ENCODE assay signal across 2 cellular contexts in the genomic region with DNA sequence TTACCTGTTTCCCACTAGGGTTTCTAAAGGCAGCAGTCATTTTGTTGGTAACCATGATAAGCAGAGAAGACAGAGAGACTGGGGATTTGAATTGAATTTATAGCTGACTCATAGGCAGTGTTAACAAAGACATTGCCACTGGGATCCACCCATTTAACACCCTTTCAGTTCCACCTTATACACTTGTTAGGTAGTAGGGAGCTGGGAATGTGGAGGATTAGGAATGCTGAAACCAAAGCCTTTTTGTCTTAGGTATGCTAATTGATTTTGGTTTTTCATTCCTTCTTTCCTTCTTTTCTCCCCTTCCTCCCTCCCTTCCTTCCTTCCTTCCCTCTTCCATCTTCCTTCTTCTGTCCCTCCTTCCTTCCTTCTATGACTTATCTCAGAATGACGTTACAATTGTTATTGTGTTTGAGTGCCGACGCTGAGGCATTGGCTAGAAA.
TF ChIP-seq lines count a peak whose summit lies in the region.

No MANE protein-coding gene starts in this region.

TF ChIP-seq in Ishikawa, 13 proteins besides CTCF, POLR2A, EP300 and RAD21:
- TF ChIP-seq, protein P1, sequence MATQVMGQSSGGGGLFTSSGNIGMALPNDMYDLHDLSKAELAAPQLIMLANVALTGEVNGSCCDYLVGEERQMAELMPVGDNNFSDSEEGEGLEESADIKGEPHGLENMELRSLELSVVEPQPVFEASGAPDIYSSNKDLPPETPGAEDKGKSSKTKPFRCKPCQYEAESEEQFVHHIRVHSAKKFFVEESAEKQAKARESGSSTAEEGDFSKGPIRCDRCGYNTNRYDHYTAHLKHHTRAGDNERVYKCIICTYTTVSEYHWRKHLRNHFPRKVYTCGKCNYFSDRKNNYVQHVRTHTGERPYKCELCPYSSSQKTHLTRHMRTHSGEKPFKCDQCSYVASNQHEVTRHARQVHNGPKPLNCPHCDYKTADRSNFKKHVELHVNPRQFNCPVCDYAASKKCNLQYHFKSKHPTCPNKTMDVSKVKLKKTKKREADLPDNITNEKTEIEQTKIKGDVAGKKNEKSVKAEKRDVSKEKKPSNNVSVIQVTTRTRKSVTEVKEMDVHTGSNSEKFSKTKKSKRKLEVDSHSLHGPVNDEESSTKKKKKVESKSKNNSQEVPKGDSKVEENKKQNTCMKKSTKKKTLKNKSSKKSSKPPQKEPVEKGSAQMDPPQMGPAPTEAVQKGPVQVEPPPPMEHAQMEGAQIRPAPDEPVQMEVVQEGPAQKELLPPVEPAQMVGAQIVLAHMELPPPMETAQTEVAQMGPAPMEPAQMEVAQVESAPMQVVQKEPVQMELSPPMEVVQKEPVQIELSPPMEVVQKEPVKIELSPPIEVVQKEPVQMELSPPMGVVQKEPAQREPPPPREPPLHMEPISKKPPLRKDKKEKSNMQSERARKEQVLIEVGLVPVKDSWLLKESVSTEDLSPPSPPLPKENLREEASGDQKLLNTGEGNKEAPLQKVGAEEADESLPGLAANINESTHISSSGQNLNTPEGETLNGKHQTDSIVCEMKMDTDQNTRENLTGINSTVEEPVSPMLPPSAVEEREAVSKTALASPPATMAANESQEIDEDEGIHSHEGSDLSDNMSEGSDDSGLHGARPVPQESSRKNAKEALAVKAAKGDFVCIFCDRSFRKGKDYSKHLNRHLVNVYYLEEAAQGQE (IDR thresholded peaks at IDR 0.05; ENCODE audit: low read depth) = no peak
- TF ChIP-seq TEAD4 (IDR thresholded peaks at IDR 0.05) = 0 out of 2 replicates have a peak, but pooled peaks have one; percentile 8
TF ChIP-seq in Ishikawa: peak in this region for 1.

TF ChIP-seq in K562, 482 proteins besides CTCF, POLR2A, EP300 and RAD21 (continues in another document):
- TF ChIP-seq, protein P2, sequence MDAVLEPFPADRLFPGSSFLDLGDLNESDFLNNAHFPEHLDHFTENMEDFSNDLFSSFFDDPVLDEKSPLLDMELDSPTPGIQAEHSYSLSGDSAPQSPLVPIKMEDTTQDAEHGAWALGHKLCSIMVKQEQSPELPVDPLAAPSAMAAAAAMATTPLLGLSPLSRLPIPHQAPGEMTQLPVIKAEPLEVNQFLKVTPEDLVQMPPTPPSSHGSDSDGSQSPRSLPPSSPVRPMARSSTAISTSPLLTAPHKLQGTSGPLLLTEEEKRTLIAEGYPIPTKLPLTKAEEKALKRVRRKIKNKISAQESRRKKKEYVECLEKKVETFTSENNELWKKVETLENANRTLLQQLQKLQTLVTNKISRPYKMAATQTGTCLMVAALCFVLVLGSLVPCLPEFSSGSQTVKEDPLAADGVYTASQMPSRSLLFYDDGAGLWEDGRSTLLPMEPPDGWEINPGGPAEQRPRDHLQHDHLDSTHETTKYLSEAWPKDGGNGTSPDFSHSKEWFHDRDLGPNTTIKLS (IDR thresholded peaks at IDR 0.05; ENCODE audit: borderline replicate concordance, low read depth) = no peak
- TF ChIP-seq ZNF586 (CRISPR knock-in tag; conservative IDR thresholded peaks at IDR 0.05) (no peak), CCAR2 (IDR thresholded peaks at IDR 0.05; ENCODE audit: low read depth, low read length) (no peak), XRCC3 (IDR thresholded peaks at IDR 0.05) (no peak), ZNF398 (CRISPR knock-in tag; IDR thresholded peaks at IDR 0.05) (no peak), FUS (optimal IDR thresholded peaks at IDR 0.05; ENCODE audit: low read depth, low read length) (no peak), ZKSCAN8 (CRISPR knock-in tag; IDR thresholded peaks at IDR 0.05) (no peak), FOXA3 (CRISPR knock-in tag; conservative IDR thresholded peaks at IDR 0.05 in 1 of 2, IDR thresholded peaks at IDR 0.05 in 1 of 2) (no peak), CHD7 (IDR thresholded peaks at IDR 0.05; ENCODE audit: low read depth, low read length) (no peak), ZNF561 (CRISPR knock-in tag; conservative IDR thresholded peaks at IDR 0.05) (no peak), ZNF224 (CRISPR knock-in tag; IDR thresholded peaks at IDR 0.05) (no peak), ZNF644 (tag; IDR thresholded peaks at IDR 0.05; ENCODE audit: low read depth) (no peak), ZNF511 (CRISPR knock-in tag; IDR thresholded peaks at IDR 0.05) (no peak), TRIM28 (IDR thresholded peaks at IDR 0.05) (no peak), ZNF655 (CRISPR knock-in tag; IDR thresholded peaks at IDR 0.05) (no peak), CXXC5 (CRISPR knock-in tag; IDR thresholded peaks at IDR 0.05) (no peak), BRF2 (IDR thresholded peaks at IDR 0.05; ENCODE audit: borderline replicate concordance, insufficient read depth, insufficient read length) (no peak), CEBPB (tag; IDR thresholded peaks at IDR 0.05) (no peak), EP400 (IDR thresholded peaks at IDR 0.05) (peak; percentile 57; the same call in 1 of the 2 replicates), GABPA (tag; conservative IDR thresholded peaks at IDR 0.05; ENCODE audit: low read depth) (0 out of 2 replicates have a peak, but pooled peaks have one; percentile 13), NCOA4 (IDR thresholded peaks at IDR 0.05; ENCODE audit: partially characterized antibody) (no peak), ZNF583 (CRISPR knock-in tag; IDR thresholded peaks at IDR 0.05) (no peak), HNRNPH1 (optimal IDR thresholded peaks at IDR 0.05; ENCODE audit: low read depth, low read length) (no peak), MCM2 (IDR thresholded peaks at IDR 0.05; ENCODE audit: low read depth) (no peak), RB1 (IDR thresholded peaks at IDR 0.05; ENCODE audit: low read depth) (no peak)
- TF ChIP-seq, protein P3, sequence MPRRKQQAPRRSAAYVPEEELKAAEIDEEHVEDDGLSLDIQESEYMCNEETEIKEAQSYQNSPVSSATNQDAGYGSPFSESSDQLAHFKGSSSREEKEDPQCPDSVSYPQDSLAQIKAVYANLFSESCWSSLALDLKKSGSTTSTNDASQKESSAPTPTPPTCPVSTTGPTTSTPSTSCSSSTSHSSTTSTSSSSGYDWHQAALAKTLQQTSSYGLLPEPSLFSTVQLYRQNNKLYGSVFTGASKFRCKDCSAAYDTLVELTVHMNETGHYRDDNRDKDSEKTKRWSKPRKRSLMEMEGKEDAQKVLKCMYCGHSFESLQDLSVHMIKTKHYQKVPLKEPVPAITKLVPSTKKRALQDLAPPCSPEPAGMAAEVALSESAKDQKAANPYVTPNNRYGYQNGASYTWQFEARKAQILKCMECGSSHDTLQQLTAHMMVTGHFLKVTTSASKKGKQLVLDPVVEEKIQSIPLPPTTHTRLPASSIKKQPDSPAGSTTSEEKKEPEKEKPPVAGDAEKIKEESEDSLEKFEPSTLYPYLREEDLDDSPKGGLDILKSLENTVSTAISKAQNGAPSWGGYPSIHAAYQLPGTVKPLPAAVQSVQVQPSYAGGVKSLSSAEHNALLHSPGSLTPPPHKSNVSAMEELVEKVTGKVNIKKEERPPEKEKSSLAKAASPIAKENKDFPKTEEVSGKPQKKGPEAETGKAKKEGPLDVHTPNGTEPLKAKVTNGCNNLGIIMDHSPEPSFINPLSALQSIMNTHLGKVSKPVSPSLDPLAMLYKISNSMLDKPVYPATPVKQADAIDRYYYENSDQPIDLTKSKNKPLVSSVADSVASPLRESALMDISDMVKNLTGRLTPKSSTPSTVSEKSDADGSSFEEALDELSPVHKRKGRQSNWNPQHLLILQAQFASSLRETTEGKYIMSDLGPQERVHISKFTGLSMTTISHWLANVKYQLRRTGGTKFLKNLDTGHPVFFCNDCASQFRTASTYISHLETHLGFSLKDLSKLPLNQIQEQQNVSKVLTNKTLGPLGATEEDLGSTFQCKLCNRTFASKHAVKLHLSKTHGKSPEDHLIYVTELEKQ (CRISPR knock-in tag; IDR thresholded peaks at IDR 0.05) = no peak
